21 cellular contexts compared by ENCODE assay signal in genomic region chr11:2307733-2308331, GRCh38. TPM values are rescaled to one million over a fixed set of nuclear protein-coding genes. Genes with fewer than 3 reads are reported as not detected.
DNase-seq lines count a peak whose midpoint lies in the region; ATAC-seq and TF ChIP-seq lines count a peak whose summit lies in the region.
"Had no signal": no experiment of that assay in that cellular context is flagged by ENCODE, and none has a peak within 500 bp of the region (broad histone marks: within the 10 kb centered on the region; RNA-seq: fewer than 3 reads in every experiment).

No MANE protein-coding gene starts in this region.

- peak overlapping the region; percentile 73 for H3K27ac Mint-ChIP-seq in CD8-positive, alpha-beta T cell
- H3K27ac Mint-ChIP-seq: IgD-negative memory B cell had no signal

- H3K27me3 ChIP-seq in BLaER1 treated with 17β-estradiol and CSF1 and Interleukin-3, amounts not matched to agents 10 nM and 100 nM, result no peaks in the 10 kb centered on the region
- no peaks in the 10 kb centered on the region for H3K27me3 ChIP-seq in CD8-positive, alpha-beta T cell (ENCODE audit: insufficient read depth, low read length)
- H3K27me3 ChIP-seq in hepatocyte (no peaks in the 10 kb centered on the region), osteoblast (ENCODE audit: insufficient read depth, low read length) (no peaks in the 10 kb centered on the region), gastroesophageal sphincter (no peaks in the 10 kb centered on the region)

- H3K79me2 ChIP-seq in hepatocyte (no peaks in the 10 kb centered on the region), osteoblast (ENCODE audit: insufficient read depth, low read length) (no peaks in the 10 kb centered on the region)

- no peak for ATAC-seq in CD8-positive, alpha-beta T cell
- ATAC-seq in GM18498 (IDR thresholded peaks at IDR 0.05; ENCODE audit: unreplicated experiment), result no peak
- ATAC-seq in gastroesophageal sphincter, result no peak
- ATAC-seq: Right ventricle myocardium inferior had no signal

- POLR2A ChIA-PET in CD8-positive, alpha-beta T cell (lab: Charles Lee), result interaction anchor here (3.9 to 6.4 kb wide), 2 partner anchors 7 to 10 kb away, joined by 24 to 48 read pairs; partner anchors contain the start of genes C11orf21 and TSPAN32

- peaks cover 6% of the 10 kb centered on the region for H3K36me3 Mint-ChIP-seq in CD8-positive, alpha-beta T cell
- H3K36me3 Mint-ChIP-seq: IgD-negative memory B cell had no signal

- TF ChIP-seq POLR2A in gastroesophageal sphincter (IDR thresholded peaks at IDR 0.05), result no peak

- H3K27ac ChIP-seq in BLaER1 treated with 17β-estradiol and CSF1 and Interleukin-3, amounts not matched to agents 10 nM and 100 nM, result peak overlapping the region in 4 of 11 experiments; percentile 9 to 53 (median 33); a peak in 7 of 22 replicates
- H3K27ac ChIP-seq in CD8-positive, alpha-beta T cell (ENCODE audit: low read depth, low read length), result no peak overlapping the region
- peak overlapping the region; percentile 87 for H3K27ac ChIP-seq in hepatocyte
- H3K27ac ChIP-seq in osteoblast (ENCODE audit: low read depth, low read length), result no peak overlapping the region
- H3K27ac ChIP-seq in gastroesophageal sphincter, result peak overlapping the region in 2 of 4 donors; percentile 86 to 91
- H3K27ac ChIP-seq: WERI-Rb-1 had no signal

- H3K9me2 ChIP-seq in hepatocyte (replicated peaks; ENCODE audit: insufficient read depth), result no peaks in the 10 kb centered on the region

- no peak for TF ChIP-seq EP300 in gastroesophageal sphincter (IDR thresholded peaks at IDR 0.05)

- CTCF ChIA-PET in CD8-positive, alpha-beta T cell (lab: Charles Lee), result interaction anchor here (1.4 to 9.8 kb wide), 5 partner anchors 112 to 225 kb away, joined by 4 to 338 read pairs (median 33); no protein-coding TSS in a partner anchor

- H3K4me3 Mint-ChIP-seq in CD8-positive, alpha-beta T cell, result no peak overlapping the region

- H4K20me1 ChIP-seq in BLaER1 treated with 17β-estradiol and CSF1 and Interleukin-3, amounts not matched to agents 10 nM and 100 nM, result peaks cover 0 to 10% (median 0%) of the 10 kb centered on the region in 11 experiments; a peak in 1 of 22 replicates
- H4K20me1 ChIP-seq in hepatocyte (ENCODE audit: insufficient read depth, poor library complexity, severe bottlenecking) (no peaks in the 10 kb centered on the region), osteoblast (ENCODE audit: insufficient read depth, low read length) (no peaks in the 10 kb centered on the region)

- no peaks in the 10 kb centered on the region for H3K27me3 Mint-ChIP-seq in CD8-positive, alpha-beta T cell (ENCODE audit: low read depth)
- H3K27me3 Mint-ChIP-seq: IgD-negative memory B cell had no signal

- intact Hi-C loops in CD8-positive, alpha-beta T cell (cut with DNase I, micrococcal nuclease), result no loop called here

- no peak for TF ChIP-seq CTCF in CD8-positive, alpha-beta T cell (IDR thresholded peaks at IDR 0.05)
- TF ChIP-seq CTCF in hepatocyte (IDR thresholded peaks at IDR 0.05; ENCODE audit: poor library complexity), result no peak
- TF ChIP-seq CTCF in osteoblast (IDR thresholded peaks at IDR 0.05; ENCODE audit: extremely low read depth, low read depth, low read length), result no peak
- no peak for TF ChIP-seq CTCF in gastroesophageal sphincter (IDR thresholded peaks at IDR 0.05)

- H3K4me3 ChIP-seq in BLaER1 treated with 17β-estradiol and CSF1 and Interleukin-3, amounts not matched to agents 10 nM and 100 nM, result no peak overlapping the region
- H3K4me3 ChIP-seq in CD8-positive, alpha-beta T cell (ENCODE audit: low read depth, low read length), result no peak overlapping the region
- no peak overlapping the region for H3K4me3 ChIP-seq in hepatocyte
- H3K4me3 ChIP-seq in osteoblast (ENCODE audit: insufficient read depth, low read length), result no peak overlapping the region
- H3K4me3 ChIP-seq in gastroesophageal sphincter, result no peak overlapping the region

- no peaks in the 10 kb centered on the region for H3K36me3 ChIP-seq in BLaER1 treated with 17β-estradiol and CSF1 and Interleukin-3, amounts not matched to agents 10 nM and 100 nM
- no peaks in the 10 kb centered on the region for H3K36me3 ChIP-seq in CD8-positive, alpha-beta T cell (ENCODE audit: insufficient read depth, low read length)
- no peaks in the 10 kb centered on the region for H3K36me3 ChIP-seq in hepatocyte (replicated peaks; ENCODE audit: insufficient read depth, low read depth)
- no peaks in the 10 kb centered on the region for H3K36me3 ChIP-seq in osteoblast (ENCODE audit: insufficient read depth, low read length)
- H3K36me3 ChIP-seq in gastroesophageal sphincter, result no peaks in the 10 kb centered on the region
- H3K36me3 ChIP-seq: WERI-Rb-1 had no signal

- peak overlapping the region in 10 of 11 experiments; percentile 50 to 91 (median 76); a peak in 17 of 22 replicates for H3K4me2 ChIP-seq in BLaER1 treated with 17β-estradiol and CSF1 and Interleukin-3, amounts not matched to agents 10 nM and 100 nM
- no peak overlapping the region for H3K4me2 ChIP-seq in hepatocyte
- H3K4me2 ChIP-seq in osteoblast (ENCODE audit: insufficient read depth, low read length), result no peak overlapping the region

- H3K9me3 ChIP-seq in BLaER1 treated with 17β-estradiol and CSF1 and Interleukin-3, amounts not matched to agents 10 nM and 100 nM (replicated peaks in 1 of 11), result no peaks in the 10 kb centered on the region
- no peaks in the 10 kb centered on the region for H3K9me3 ChIP-seq in CD8-positive, alpha-beta T cell (ENCODE audit: low read length)
- H3K9me3 ChIP-seq in hepatocyte (ENCODE audit: low read depth), result no peaks in the 10 kb centered on the region
- H3K9me3 ChIP-seq in osteoblast (ENCODE audit: low read depth, low read length), result no peaks in the 10 kb centered on the region
- no peaks in the 10 kb centered on the region for H3K9me3 ChIP-seq in gastroesophageal sphincter

- peaks cover 40% of the 10 kb centered on the region for H3K4me1 Mint-ChIP-seq in CD8-positive, alpha-beta T cell (ENCODE audit: low read depth)

- no peak for DNase-seq in CD8-positive, alpha-beta T cell
- DNase-seq in hepatocyte (ENCODE audit: low spot score), result no peak
- peak; percentile 81 for DNase-seq in osteoblast (ENCODE audit: insufficient read length, low spot score, missing footprints)
- no peak for DNase-seq in NCI-H774 (lab: John Stamatoyannopoulos, UW)
- DNase-seq in MV-4-11 (lab: John Stamatoyannopoulos, UW), result no peak
- DNase-seq: anterior cingulate cortex; Calu3; HCEC 1CT; NCI-H2081; NCI-H510A; retina; stimulated activated naive CD4-positive, alpha-beta T cell; WERI-Rb-1 had no signal

- no peaks in the 10 kb centered on the region for H3K9me3 Mint-ChIP-seq in CD8-positive, alpha-beta T cell
- H3K9me3 Mint-ChIP-seq: IgD-negative memory B cell had no signal

- H2AFZ ChIP-seq in hepatocyte (no peak overlapping the region), osteoblast (ENCODE audit: low read length) (no peak overlapping the region)

- peak overlapping the region in 5 of 11 experiments; percentile 31 to 57 (median 50); a peak in 8 of 22 replicates for H3K9ac ChIP-seq in BLaER1 treated with 17β-estradiol and CSF1 and Interleukin-3, amounts not matched to agents 10 nM and 100 nM

- 97% methylated on average over 12 of the region's 14 CpGs for WGBS in hepatocyte (ENCODE audit: low lambda C conversion rate, missing lambda C conversion rate)
- WGBS in gastroesophageal sphincter (ENCODE audit: low coverage in 1 of 2), 2 donors, result no CpG with 5 or more reads among the region's 14 CpGs

- peaks cover 44 to 65% (median 54%) of the 10 kb centered on the region in 10 experiments for H3K4me1 ChIP-seq in BLaER1 treated with 17β-estradiol and CSF1 and Interleukin-3, amounts not matched to agents 10 nM and 100 nM
- peaks cover 56% of the 10 kb centered on the region for H3K4me1 ChIP-seq in CD8-positive, alpha-beta T cell (ENCODE audit: insufficient read depth, low read length)
- peaks cover 36% of the 10 kb centered on the region for H3K4me1 ChIP-seq in hepatocyte (ENCODE audit: insufficient read depth)
- peaks cover 21% of the 10 kb centered on the region for H3K4me1 ChIP-seq in osteoblast (ENCODE audit: insufficient read depth, low read length)
- H3K4me1 ChIP-seq in gastroesophageal sphincter, result peaks cover 3 to 71% (median 28%) of the 10 kb centered on the region in 3 donors

RNA-seq across cellular contexts. Expression of gene TSPAN32, which starts 6.0 kb away (rescaled TPM):
- 100 to 1,000 TPM; 145 to 147 TPM for total RNA-seq in CD8-positive, alpha-beta T cell
- 1.5 and 5.0 TPM in 2 replicates for total RNA-seq in hepatocyte
- polyA plus RNA-seq in hepatocyte, result 4.8 and 7.0 TPM in 2 replicates
- total RNA-seq in osteoblast, result 0.59 and 1.4 TPM in 2 replicates
- 1 to 10 TPM in 2 of 4 donors, under 1 TPM in 1, not detected in 1; 0.62 to 3.6 (median 3.6) TPM for total RNA-seq in gastroesophageal sphincter
- total RNA-seq: Calu3, G401, lung microvascular endothelial cell had no signal

RNA-seq across cellular contexts. Expression of gene C11orf21, which starts 6.1 kb away (rescaled TPM):
- 10 to 100 TPM; 38.2 to 40.2 TPM for total RNA-seq in CD8-positive, alpha-beta T cell
- total RNA-seq in hepatocyte (0.17 TPM in 1 of 2 replicates, not detected in the other), osteoblast (0.29 and 0.36 TPM in 2 replicates), gastroesophageal sphincter (under 1 TPM; 0.15 to 0.78 (median 0.42) TPM)
- 0.43 and 0.68 TPM in 2 replicates for polyA plus RNA-seq in hepatocyte
- total RNA-seq: Calu3, G401, lung microvascular endothelial cell had no signal

RNA-seq across cellular contexts. Expression of gene ASCL2, which starts 37.4 kb away (rescaled TPM):
- not detected for total RNA-seq in CD8-positive, alpha-beta T cell
- total RNA-seq in hepatocyte (3.3 and 5.6 TPM in 2 replicates), osteoblast (not detected in 2 replicates), gastroesophageal sphincter (under 1 TPM in 1 of 4 donors, not detected in 3; 0.27 TPM)
- polyA plus RNA-seq in hepatocyte, result 5.8 and 7.9 TPM in 2 replicates
- total RNA-seq: Calu3; G401; T-helper 1 cell treated with Interleukin-12 subunit alpha and Interleukin-12 subunit beta and Interleukin-4 antibody, amounts not matched to agents 30 ng/mL and 1 ng/mL, for 36 hours had no signal

Comparison
In these comparisons a context has a peak if more than half of its experiments do, and no peak if none do; other contexts are left out.
1. H3K4me2 ChIP-seq: peak in BLaER1 treated with 17β-estradiol and CSF1 and Interleukin-3, amounts not matched to agents 10 nM and 100 nM (10 of 11); none in hepatocyte (single experiment) and osteoblast (single experiment).
2. RNA of gene TSPAN32, which starts 6.0 kb away (total RNA-seq): 145 to 147 TPM in CD8-positive, alpha-beta T cell; 0.62 to 3.6 TPM in gastroesophageal sphincter, 1.5 to 5.0 TPM in hepatocyte and 0.59 to 1.4 TPM in osteoblast; every median in the first group is over 10 times any median in the second.
3. RNA of gene C11orf21, which starts 6.1 kb away (total RNA-seq): 38.2 to 40.2 TPM in CD8-positive, alpha-beta T cell; 0.15 to 0.78 TPM in gastroesophageal sphincter, 0.29 to 0.36 TPM in osteoblast and 0.17 TPM in hepatocyte; every median in the first group is over 10 times any median in the second.